ENCODE assay signal across 1 cellular context in the genomic region with DNA sequence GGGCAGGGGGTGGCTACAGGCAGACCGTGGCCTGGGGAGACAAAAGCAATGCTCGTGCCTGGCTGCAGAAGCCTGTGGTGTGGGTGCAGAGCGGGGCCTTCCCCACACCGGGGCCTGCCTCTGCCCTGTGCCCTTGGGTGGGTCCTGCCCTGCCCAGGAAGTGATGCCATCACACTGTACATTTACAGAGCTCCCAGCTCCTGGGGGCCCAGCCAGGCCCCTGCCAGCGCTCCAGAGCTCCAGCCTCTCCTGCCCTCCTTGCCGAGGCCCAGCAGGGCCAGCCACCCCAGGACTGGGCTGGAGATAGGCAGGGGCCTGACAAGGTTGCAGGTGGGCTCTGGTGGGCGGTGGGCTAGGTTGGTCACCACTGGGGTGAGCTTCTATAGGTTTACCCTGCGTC.
TF ChIP-seq lines count a peak whose summit lies in the region.

No MANE protein-coding gene starts in this region.

TF ChIP-seq in K562, 482 proteins besides CTCF, POLR2A, EP300 and RAD21:
- TF ChIP-seq, protein P1, sequence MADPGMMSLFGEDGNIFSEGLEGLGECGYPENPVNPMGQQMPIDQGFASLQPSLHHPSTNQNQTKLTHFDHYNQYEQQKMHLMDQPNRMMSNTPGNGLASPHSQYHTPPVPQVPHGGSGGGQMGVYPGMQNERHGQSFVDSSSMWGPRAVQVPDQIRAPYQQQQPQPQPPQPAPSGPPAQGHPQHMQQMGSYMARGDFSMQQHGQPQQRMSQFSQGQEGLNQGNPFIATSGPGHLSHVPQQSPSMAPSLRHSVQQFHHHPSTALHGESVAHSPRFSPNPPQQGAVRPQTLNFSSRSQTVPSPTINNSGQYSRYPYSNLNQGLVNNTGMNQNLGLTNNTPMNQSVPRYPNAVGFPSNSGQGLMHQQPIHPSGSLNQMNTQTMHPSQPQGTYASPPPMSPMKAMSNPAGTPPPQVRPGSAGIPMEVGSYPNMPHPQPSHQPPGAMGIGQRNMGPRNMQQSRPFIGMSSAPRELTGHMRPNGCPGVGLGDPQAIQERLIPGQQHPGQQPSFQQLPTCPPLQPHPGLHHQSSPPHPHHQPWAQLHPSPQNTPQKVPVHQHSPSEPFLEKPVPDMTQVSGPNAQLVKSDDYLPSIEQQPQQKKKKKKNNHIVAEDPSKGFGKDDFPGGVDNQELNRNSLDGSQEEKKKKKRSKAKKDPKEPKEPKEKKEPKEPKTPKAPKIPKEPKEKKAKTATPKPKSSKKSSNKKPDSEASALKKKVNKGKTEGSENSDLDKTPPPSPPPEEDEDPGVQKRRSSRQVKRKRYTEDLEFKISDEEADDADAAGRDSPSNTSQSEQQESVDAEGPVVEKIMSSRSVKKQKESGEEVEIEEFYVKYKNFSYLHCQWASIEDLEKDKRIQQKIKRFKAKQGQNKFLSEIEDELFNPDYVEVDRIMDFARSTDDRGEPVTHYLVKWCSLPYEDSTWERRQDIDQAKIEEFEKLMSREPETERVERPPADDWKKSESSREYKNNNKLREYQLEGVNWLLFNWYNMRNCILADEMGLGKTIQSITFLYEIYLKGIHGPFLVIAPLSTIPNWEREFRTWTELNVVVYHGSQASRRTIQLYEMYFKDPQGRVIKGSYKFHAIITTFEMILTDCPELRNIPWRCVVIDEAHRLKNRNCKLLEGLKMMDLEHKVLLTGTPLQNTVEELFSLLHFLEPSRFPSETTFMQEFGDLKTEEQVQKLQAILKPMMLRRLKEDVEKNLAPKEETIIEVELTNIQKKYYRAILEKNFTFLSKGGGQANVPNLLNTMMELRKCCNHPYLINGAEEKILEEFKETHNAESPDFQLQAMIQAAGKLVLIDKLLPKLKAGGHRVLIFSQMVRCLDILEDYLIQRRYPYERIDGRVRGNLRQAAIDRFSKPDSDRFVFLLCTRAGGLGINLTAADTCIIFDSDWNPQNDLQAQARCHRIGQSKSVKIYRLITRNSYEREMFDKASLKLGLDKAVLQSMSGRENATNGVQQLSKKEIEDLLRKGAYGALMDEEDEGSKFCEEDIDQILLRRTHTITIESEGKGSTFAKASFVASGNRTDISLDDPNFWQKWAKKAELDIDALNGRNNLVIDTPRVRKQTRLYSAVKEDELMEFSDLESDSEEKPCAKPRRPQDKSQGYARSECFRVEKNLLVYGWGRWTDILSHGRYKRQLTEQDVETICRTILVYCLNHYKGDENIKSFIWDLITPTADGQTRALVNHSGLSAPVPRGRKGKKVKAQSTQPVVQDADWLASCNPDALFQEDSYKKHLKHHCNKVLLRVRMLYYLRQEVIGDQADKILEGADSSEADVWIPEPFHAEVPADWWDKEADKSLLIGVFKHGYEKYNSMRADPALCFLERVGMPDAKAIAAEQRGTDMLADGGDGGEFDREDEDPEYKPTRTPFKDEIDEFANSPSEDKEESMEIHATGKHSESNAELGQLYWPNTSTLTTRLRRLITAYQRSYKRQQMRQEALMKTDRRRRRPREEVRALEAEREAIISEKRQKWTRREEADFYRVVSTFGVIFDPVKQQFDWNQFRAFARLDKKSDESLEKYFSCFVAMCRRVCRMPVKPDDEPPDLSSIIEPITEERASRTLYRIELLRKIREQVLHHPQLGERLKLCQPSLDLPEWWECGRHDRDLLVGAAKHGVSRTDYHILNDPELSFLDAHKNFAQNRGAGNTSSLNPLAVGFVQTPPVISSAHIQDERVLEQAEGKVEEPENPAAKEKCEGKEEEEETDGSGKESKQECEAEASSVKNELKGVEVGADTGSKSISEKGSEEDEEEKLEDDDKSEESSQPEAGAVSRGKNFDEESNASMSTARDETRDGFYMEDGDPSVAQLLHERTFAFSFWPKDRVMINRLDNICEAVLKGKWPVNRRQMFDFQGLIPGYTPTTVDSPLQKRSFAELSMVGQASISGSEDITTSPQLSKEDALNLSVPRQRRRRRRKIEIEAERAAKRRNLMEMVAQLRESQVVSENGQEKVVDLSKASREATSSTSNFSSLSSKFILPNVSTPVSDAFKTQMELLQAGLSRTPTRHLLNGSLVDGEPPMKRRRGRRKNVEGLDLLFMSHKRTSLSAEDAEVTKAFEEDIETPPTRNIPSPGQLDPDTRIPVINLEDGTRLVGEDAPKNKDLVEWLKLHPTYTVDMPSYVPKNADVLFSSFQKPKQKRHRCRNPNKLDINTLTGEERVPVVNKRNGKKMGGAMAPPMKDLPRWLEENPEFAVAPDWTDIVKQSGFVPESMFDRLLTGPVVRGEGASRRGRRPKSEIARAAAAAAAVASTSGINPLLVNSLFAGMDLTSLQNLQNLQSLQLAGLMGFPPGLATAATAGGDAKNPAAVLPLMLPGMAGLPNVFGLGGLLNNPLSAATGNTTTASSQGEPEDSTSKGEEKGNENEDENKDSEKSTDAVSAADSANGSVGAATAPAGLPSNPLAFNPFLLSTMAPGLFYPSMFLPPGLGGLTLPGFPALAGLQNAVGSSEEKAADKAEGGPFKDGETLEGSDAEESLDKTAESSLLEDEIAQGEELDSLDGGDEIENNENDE (IDR thresholded peaks at IDR 0.05; ENCODE audit: low read depth, low read length), result no peak
- TF ChIP-seq BDP1 (IDR thresholded peaks at IDR 0.05; ENCODE audit: insufficient read depth, insufficient read length) (no peak), EP400 (IDR thresholded peaks at IDR 0.05) (no peak), ZNF583 (CRISPR knock-in tag; IDR thresholded peaks at IDR 0.05) (no peak), ZNF232 (CRISPR knock-in tag; IDR thresholded peaks at IDR 0.05) (no peak), DIDO1 (tag; IDR thresholded peaks at IDR 0.05; ENCODE audit: low read depth) (no peak), HLTF (IDR thresholded peaks at IDR 0.05) (no peak), PPARD (CRISPR knock-in tag; IDR thresholded peaks at IDR 0.05) (no peak), PHF20 (IDR thresholded peaks at IDR 0.05; ENCODE audit: partially characterized antibody) (no peak)
- TF ChIP-seq, protein P2, sequence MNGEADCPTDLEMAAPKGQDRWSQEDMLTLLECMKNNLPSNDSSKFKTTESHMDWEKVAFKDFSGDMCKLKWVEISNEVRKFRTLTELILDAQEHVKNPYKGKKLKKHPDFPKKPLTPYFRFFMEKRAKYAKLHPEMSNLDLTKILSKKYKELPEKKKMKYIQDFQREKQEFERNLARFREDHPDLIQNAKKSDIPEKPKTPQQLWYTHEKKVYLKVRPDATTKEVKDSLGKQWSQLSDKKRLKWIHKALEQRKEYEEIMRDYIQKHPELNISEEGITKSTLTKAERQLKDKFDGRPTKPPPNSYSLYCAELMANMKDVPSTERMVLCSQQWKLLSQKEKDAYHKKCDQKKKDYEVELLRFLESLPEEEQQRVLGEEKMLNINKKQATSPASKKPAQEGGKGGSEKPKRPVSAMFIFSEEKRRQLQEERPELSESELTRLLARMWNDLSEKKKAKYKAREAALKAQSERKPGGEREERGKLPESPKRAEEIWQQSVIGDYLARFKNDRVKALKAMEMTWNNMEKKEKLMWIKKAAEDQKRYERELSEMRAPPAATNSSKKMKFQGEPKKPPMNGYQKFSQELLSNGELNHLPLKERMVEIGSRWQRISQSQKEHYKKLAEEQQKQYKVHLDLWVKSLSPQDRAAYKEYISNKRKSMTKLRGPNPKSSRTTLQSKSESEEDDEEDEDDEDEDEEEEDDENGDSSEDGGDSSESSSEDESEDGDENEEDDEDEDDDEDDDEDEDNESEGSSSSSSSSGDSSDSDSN (IDR thresholded peaks at IDR 0.05; ENCODE audit: borderline replicate concordance in 1 of 2, low read depth in 2 of 2, low read length in 2 of 2), result no peak
